In the genomic region with DNA sequence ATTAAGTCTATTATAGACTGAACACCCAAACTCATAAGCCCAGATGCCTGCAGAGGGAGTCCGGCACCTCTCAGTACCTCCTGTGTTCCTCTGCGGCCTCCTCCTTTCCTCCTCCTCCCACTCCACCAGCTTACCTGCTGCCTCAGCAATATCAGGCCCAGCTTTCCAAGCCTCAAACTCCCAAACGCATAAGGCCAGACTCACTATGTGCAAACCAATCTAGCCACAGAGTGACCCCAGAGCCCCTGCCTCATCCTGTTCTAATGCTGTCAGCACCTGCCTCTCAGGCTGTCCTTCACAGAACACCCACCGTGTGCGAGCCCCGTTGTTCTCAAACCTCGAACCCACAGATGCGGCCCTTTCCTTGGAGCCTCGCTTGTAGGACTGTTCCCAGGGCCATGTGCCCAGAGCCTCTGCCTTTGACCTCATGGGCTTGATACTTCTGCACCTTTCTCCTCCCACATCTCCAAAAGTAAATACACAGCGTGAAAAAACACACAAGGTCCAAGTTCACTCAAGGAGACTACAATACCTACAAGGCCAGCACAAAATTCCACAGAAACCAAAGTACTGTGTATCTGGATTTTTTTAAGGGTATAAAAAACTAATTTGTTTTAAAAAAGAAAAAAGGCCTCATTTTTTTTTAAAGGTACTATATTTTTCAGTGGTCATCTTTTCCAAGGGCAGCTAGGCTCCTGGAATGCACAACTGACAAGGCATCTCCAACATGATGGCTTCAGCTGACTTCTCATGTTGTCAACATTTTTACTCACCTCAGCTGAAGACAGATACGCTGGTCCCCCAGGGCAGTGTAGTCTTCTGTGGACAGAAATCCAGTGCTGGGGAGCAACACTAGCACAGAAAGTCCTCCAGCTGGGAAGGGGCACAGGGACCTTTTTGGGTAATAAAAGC, we compare ENCODE assay signal across 1 cellular context.
TF ChIP-seq lines count a peak whose summit lies in the region.

No MANE protein-coding gene starts in this region.

TF ChIP-seq in HepG2, 621 proteins besides CTCF, POLR2A, EP300 and RAD21 (continued from another document and continues in another):
- TF ChIP-seq ZNF782 (CRISPR knock-in tag; IDR thresholded peaks at IDR 0.05; ENCODE audit: borderline replicate concordance) = 0 out of 2 replicates have a peak, but pooled peaks have one; percentile 72
- peak; percentile 82 for TF ChIP-seq ZNF263 (CRISPR knock-in tag; IDR thresholded peaks at IDR 0.05)
- TF ChIP-seq, protein P1, sequence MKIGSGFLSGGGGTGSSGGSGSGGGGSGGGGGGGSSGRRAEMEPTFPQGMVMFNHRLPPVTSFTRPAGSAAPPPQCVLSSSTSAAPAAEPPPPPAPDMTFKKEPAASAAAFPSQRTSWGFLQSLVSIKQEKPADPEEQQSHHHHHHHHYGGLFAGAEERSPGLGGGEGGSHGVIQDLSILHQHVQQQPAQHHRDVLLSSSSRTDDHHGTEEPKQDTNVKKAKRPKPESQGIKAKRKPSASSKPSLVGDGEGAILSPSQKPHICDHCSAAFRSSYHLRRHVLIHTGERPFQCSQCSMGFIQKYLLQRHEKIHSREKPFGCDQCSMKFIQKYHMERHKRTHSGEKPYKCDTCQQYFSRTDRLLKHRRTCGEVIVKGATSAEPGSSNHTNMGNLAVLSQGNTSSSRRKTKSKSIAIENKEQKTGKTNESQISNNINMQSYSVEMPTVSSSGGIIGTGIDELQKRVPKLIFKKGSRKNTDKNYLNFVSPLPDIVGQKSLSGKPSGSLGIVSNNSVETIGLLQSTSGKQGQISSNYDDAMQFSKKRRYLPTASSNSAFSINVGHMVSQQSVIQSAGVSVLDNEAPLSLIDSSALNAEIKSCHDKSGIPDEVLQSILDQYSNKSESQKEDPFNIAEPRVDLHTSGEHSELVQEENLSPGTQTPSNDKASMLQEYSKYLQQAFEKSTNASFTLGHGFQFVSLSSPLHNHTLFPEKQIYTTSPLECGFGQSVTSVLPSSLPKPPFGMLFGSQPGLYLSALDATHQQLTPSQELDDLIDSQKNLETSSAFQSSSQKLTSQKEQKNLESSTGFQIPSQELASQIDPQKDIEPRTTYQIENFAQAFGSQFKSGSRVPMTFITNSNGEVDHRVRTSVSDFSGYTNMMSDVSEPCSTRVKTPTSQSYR (CRISPR knock-in tag; IDR thresholded peaks at IDR 0.05; ENCODE audit: borderline replicate concordance) = peak; percentile 59; the same call in 1 of the 2 replicates
- TF ChIP-seq AGO2 (optimal IDR thresholded peaks at IDR 0.05; ENCODE audit: low read depth, low read length) = no peak
- no peak for TF ChIP-seq TRIM24 (CRISPR knock-in tag; IDR thresholded peaks at IDR 0.05)
- no peak for TF ChIP-seq SYNCRIP (IDR thresholded peaks at IDR 0.05; ENCODE audit: insufficient read depth, low read depth, low read length)
- TF ChIP-seq ZKSCAN1 (IDR thresholded peaks at IDR 0.05; ENCODE audit: low read length) = peak; percentile 52; the same call in 1 of the 2 replicates
- TF ChIP-seq, protein P2, sequence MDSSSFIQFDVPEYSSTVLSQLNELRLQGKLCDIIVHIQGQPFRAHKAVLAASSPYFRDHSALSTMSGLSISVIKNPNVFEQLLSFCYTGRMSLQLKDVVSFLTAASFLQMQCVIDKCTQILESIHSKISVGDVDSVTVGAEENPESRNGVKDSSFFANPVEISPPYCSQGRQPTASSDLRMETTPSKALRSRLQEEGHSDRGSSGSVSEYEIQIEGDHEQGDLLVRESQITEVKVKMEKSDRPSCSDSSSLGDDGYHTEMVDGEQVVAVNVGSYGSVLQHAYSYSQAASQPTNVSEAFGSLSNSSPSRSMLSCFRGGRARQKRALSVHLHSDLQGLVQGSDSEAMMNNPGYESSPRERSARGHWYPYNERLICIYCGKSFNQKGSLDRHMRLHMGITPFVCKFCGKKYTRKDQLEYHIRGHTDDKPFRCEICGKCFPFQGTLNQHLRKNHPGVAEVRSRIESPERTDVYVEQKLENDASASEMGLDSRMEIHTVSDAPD (CRISPR knock-in tag; IDR thresholded peaks at IDR 0.05) = no peak
- TF ChIP-seq ZNF567 (CRISPR knock-in tag; IDR thresholded peaks at IDR 0.05; ENCODE audit: borderline replicate concordance) = no peak; the same call in 1 of the 2 replicates
- no peak for TF ChIP-seq RFX5 (IDR thresholded peaks at IDR 0.05; ENCODE audit: low read depth, low read length)
- no peak for TF ChIP-seq GZF1 (CRISPR knock-in tag; IDR thresholded peaks at IDR 0.05)
- TF ChIP-seq, protein P3, sequence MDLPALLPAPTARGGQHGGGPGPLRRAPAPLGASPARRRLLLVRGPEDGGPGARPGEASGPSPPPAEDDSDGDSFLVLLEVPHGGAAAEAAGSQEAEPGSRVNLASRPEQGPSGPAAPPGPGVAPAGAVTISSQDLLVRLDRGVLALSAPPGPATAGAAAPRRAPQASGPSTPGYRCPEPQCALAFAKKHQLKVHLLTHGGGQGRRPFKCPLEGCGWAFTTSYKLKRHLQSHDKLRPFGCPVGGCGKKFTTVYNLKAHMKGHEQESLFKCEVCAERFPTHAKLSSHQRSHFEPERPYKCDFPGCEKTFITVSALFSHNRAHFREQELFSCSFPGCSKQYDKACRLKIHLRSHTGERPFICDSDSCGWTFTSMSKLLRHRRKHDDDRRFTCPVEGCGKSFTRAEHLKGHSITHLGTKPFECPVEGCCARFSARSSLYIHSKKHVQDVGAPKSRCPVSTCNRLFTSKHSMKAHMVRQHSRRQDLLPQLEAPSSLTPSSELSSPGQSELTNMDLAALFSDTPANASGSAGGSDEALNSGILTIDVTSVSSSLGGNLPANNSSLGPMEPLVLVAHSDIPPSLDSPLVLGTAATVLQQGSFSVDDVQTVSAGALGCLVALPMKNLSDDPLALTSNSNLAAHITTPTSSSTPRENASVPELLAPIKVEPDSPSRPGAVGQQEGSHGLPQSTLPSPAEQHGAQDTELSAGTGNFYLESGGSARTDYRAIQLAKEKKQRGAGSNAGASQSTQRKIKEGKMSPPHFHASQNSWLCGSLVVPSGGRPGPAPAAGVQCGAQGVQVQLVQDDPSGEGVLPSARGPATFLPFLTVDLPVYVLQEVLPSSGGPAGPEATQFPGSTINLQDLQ (CRISPR knock-in tag; IDR thresholded peaks at IDR 0.05) = peak; percentile 89
- peak; percentile 92 for TF ChIP-seq ZMYM4 (CRISPR knock-in tag; IDR thresholded peaks at IDR 0.05)
- TF ChIP-seq RFXANK (CRISPR knock-in tag; IDR thresholded peaks at IDR 0.05) = 0 out of 2 replicates have a peak, but pooled peaks have one; percentile 28
- TF ChIP-seq CREBL2 (CRISPR knock-in tag; IDR thresholded peaks at IDR 0.05; ENCODE audit: borderline replicate concordance) = 0 out of 2 replicates have a peak, but pooled peaks have one; percentile 64
- TF ChIP-seq GLI4 (CRISPR knock-in tag; IDR thresholded peaks at IDR 0.05; ENCODE audit: borderline replicate concordance) = peak; percentile 93
- TF ChIP-seq ZBTB3 (CRISPR knock-in tag; IDR thresholded peaks at IDR 0.05; ENCODE audit: borderline replicate concordance, low read depth) = peak; percentile 86; the same call in 1 of the 2 replicates
- TF ChIP-seq ZNF737 (CRISPR knock-in tag; IDR thresholded peaks at IDR 0.05; ENCODE audit: borderline replicate concordance) = peak; percentile 95
- TF ChIP-seq, protein P4, sequence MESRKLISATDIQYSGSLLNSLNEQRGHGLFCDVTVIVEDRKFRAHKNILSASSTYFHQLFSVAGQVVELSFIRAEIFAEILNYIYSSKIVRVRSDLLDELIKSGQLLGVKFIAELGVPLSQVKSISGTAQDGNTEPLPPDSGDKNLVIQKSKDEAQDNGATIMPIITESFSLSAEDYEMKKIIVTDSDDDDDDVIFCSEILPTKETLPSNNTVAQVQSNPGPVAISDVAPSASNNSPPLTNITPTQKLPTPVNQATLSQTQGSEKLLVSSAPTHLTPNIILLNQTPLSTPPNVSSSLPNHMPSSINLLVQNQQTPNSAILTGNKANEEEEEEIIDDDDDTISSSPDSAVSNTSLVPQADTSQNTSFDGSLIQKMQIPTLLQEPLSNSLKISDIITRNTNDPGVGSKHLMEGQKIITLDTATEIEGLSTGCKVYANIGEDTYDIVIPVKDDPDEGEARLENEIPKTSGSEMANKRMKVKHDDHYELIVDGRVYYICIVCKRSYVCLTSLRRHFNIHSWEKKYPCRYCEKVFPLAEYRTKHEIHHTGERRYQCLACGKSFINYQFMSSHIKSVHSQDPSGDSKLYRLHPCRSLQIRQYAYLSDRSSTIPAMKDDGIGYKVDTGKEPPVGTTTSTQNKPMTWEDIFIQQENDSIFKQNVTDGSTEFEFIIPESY (CRISPR knock-in tag; IDR thresholded peaks at IDR 0.05) = peak; percentile 46; the same call in 1 of the 2 replicates
- TF ChIP-seq, protein P5, sequence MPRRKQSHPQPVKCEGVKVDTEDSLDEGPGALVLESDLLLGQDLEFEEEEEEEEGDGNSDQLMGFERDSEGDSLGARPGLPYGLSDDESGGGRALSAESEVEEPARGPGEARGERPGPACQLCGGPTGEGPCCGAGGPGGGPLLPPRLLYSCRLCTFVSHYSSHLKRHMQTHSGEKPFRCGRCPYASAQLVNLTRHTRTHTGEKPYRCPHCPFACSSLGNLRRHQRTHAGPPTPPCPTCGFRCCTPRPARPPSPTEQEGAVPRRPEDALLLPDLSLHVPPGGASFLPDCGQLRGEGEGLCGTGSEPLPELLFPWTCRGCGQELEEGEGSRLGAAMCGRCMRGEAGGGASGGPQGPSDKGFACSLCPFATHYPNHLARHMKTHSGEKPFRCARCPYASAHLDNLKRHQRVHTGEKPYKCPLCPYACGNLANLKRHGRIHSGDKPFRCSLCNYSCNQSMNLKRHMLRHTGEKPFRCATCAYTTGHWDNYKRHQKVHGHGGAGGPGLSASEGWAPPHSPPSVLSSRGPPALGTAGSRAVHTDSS (CRISPR knock-in tag; conservative IDR thresholded peaks at IDR 0.05) = no peak
- TF ChIP-seq MYC (CRISPR knock-in tag; IDR thresholded peaks at IDR 0.05; ENCODE audit: borderline replicate concordance) = peak; percentile 98
- peak; percentile 67; the same call in 1 of the 2 replicates for TF ChIP-seq SIX1 (CRISPR knock-in tag; IDR thresholded peaks at IDR 0.05; ENCODE audit: borderline replicate concordance)
- TF ChIP-seq, protein P6, sequence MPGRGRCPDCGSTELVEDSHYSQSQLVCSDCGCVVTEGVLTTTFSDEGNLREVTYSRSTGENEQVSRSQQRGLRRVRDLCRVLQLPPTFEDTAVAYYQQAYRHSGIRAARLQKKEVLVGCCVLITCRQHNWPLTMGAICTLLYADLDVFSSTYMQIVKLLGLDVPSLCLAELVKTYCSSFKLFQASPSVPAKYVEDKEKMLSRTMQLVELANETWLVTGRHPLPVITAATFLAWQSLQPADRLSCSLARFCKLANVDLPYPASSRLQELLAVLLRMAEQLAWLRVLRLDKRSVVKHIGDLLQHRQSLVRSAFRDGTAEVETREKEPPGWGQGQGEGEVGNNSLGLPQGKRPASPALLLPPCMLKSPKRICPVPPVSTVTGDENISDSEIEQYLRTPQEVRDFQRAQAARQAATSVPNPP (CRISPR knock-in tag; IDR thresholded peaks at IDR 0.05) = peak; percentile 91
- 0 out of 2 replicates have a peak, but pooled peaks have one; percentile 12 for TF ChIP-seq CREB3 (CRISPR knock-in tag; IDR thresholded peaks at IDR 0.05)
- peak; percentile 95 for TF ChIP-seq KLF9 (CRISPR knock-in tag; IDR thresholded peaks at IDR 0.05; ENCODE audit: low read depth)
- TF ChIP-seq ZNF317 (CRISPR knock-in tag; IDR thresholded peaks at IDR 0.05) = no peak; the same call in 1 of the 2 replicates
- TF ChIP-seq ZNF766 (CRISPR knock-in tag; IDR thresholded peaks at IDR 0.05; ENCODE audit: borderline replicate concordance) = peak; percentile 97; the same call in 1 of the 2 replicates
- 0 out of 2 replicates have a peak, but pooled peaks have one; percentile 9 for TF ChIP-seq FOXM1 (CRISPR knock-in tag; IDR thresholded peaks at IDR 0.05)
- no peak for TF ChIP-seq ZNF326 (CRISPR knock-in tag; IDR thresholded peaks at IDR 0.05; ENCODE audit: borderline replicate concordance)
- TF ChIP-seq, protein P7, sequence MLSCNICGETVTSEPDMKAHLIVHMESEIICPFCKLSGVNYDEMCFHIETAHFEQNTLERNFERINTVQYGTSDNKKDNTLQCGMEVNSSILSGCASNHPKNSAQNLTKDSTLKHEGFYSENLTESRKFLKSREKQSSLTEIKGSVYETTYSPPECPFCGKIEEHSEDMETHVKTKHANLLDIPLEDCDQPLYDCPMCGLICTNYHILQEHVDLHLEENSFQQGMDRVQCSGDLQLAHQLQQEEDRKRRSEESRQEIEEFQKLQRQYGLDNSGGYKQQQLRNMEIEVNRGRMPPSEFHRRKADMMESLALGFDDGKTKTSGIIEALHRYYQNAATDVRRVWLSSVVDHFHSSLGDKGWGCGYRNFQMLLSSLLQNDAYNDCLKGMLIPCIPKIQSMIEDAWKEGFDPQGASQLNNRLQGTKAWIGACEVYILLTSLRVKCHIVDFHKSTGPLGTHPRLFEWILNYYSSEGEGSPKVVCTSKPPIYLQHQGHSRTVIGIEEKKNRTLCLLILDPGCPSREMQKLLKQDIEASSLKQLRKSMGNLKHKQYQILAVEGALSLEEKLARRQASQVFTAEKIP (CRISPR knock-in tag; IDR thresholded peaks at IDR 0.05; ENCODE audit: borderline replicate concordance) = no peak
- peak; percentile 59; the same call in 1 of the 2 replicates for TF ChIP-seq ZNF124 (CRISPR knock-in tag; IDR thresholded peaks at IDR 0.05)
- TF ChIP-seq ZFP90 (CRISPR knock-in tag; IDR thresholded peaks at IDR 0.05; ENCODE audit: borderline replicate concordance) = peak; percentile 75; the same call in 1 of the 2 replicates
- TF ChIP-seq SP1 (IDR thresholded peaks at IDR 0.05) = no peak
- TF ChIP-seq SP1 (CRISPR knock-in tag; IDR thresholded peaks at IDR 0.05) = peak; percentile 48; the same call in 1 of the 2 replicates
- no peak; the same call in 1 of the 2 replicates for TF ChIP-seq JDP2 (CRISPR knock-in tag; IDR thresholded peaks at IDR 0.05; ENCODE audit: borderline replicate concordance)
- TF ChIP-seq HOXA9 (CRISPR knock-in tag; IDR thresholded peaks at IDR 0.05; ENCODE audit: borderline replicate concordance) = no peak
- TF ChIP-seq ZNF503 (CRISPR knock-in tag; IDR thresholded peaks at IDR 0.05) = peak; percentile 94; the same call in 1 of the 2 replicates
- TF ChIP-seq ZNF354B (CRISPR knock-in tag; IDR thresholded peaks at IDR 0.05) = peak; percentile 38; the same call in 1 of the 2 replicates
- TF ChIP-seq PTBP1 (IDR thresholded peaks at IDR 0.05; ENCODE audit: low read depth, low read length, poor library complexity, severe bottlenecking) = peak; percentile 70
- TF ChIP-seq RFX1 (IDR thresholded peaks at IDR 0.05) = no peak
